10 cellular contexts compared by ENCODE assay signal in genomic region chr10:74871595-74872382, GRCh38. TPM values are rescaled to one million over a fixed set of nuclear protein-coding genes. Genes with fewer than 3 reads are reported as not detected.
A peak's percentile ranks its signal among the peaks of the same experiment; 100 is the strongest.
DNase-seq lines count a peak whose midpoint lies in the region; ATAC-seq and TF ChIP-seq lines count a peak whose summit lies in the region.
"Had no signal": no experiment of that assay in that cellular context is flagged by ENCODE, and none has a peak within 500 bp of the region (broad histone marks: within the 10 kb centered on the region; RNA-seq: fewer than 3 reads in every experiment).

No MANE protein-coding gene starts in this region.

- H4K20me1 ChIP-seq in PC-3 (ENCODE audit: low read length) = peaks cover 36% of the 10 kb centered on the region

- no peaks in the 10 kb centered on the region for H3K9me2 ChIP-seq in PC-3 (replicated peaks; ENCODE audit: low read length)

- DNase-seq in activated CD4-positive, alpha-beta T cell treated with anti-CD3 and anti-CD28 coated beads for 36 hours = peak; percentile 48
- DNase-seq in activated CD4-positive, alpha-beta T cell treated with anti-CD3 and anti-CD28 coated beads, Interleukin-2, amount 50 U/mL, for 1 hour = no peak
- DNase-seq in PC-3 = peak; percentile 51
- peak; percentile 47 for DNase-seq in prostate gland (ENCODE audit: low spot score)
- DNase-seq in NCI-H1092 (lab: John Stamatoyannopoulos, UW) = no peak
- no peak for DNase-seq in Caco-2
- DNase-seq in NCI-H510A treated with DMSO at 0.1 percent for 48 hours (lab: John Stamatoyannopoulos, UW) = no peak
- DNase-seq: thyroid gland had no signal

- no peaks in the 10 kb centered on the region for H3K9me3 ChIP-seq in PC-3 (ENCODE audit: low read length)
- no peaks in the 10 kb centered on the region for H3K9me3 ChIP-seq in prostate gland
- H3K9me3 ChIP-seq in Caco-2 = no peaks in the 10 kb centered on the region
- H3K9me3 ChIP-seq: thyroid gland had no signal

- H3K79me2 ChIP-seq in PC-3 (ENCODE audit: low read length) = peaks cover 86% of the 10 kb centered on the region

- CTCF ChIA-PET in activated CD4-positive, alpha-beta T cell treated with anti-CD3 and anti-CD28 coated beads for 36 hours (lab: Charles Lee) = interaction anchor here (0.6 to 2.1 kb wide), 6 partner anchors 8 to 121 kb away, joined by 3 to 10 read pairs (median 4); no protein-coding TSS in a partner anchor
- CTCF ChIA-PET in PC-3 (lab: Charles Lee) = no interaction called here
- CTCF ChIA-PET in Caco-2 (lab: Charles Lee) = no interaction called here

- H3K27me3 ChIP-seq in PC-3 (ENCODE audit: low read length) (no peaks in the 10 kb centered on the region), prostate gland (replicated peaks; ENCODE audit: insufficient read depth) (no peaks in the 10 kb centered on the region), Caco-2 (replicated peaks; ENCODE audit: control insufficient read depth, insufficient read depth, low read length) (no peaks in the 10 kb centered on the region)
- H3K27me3 ChIP-seq: thyroid gland had no signal

- TF ChIP-seq CTCF in PC-3 (conservative IDR thresholded peaks at IDR 0.05; ENCODE audit: low read depth, low read length) = no peak
- TF ChIP-seq CTCF in prostate gland (IDR thresholded peaks at IDR 0.05) = no peak
- TF ChIP-seq CTCF in Caco-2 (IDR thresholded peaks at IDR 0.05; ENCODE audit: insufficient read depth in 1 of 2, low read depth in 1 of 2, low read length in 1 of 2, severe bottlenecking in 1 of 2, unreplicated experiment in 1 of 2) = no peak

- H2AFZ ChIP-seq in PC-3 (ENCODE audit: low read length) = no peak overlapping the region

- H3K9ac ChIP-seq in PC-3 (ENCODE audit: low read length) = no peak overlapping the region

- peaks cover 63% of the 10 kb centered on the region for H3K4me1 Mint-ChIP-seq in activated CD4-positive, alpha-beta T cell treated with anti-CD3 and anti-CD28 coated beads for 36 hours
- peaks cover 8% of the 10 kb centered on the region for H3K4me1 Mint-ChIP-seq in Caco-2 (ENCODE audit: low read depth, unreplicated experiment)

- BruUV-seq in PC-3 (replicated peaks; lab: Mats Ljungman, UMichigan) (no TSS peak), Caco-2 (replicated peaks; lab: Mats Ljungman, UMichigan) (no TSS peak)

- H3K4me3 Mint-ChIP-seq in activated CD4-positive, alpha-beta T cell treated with anti-CD3 and anti-CD28 coated beads for 36 hours = peak overlapping the region; percentile 64
- H3K4me3 Mint-ChIP-seq in Caco-2 (ENCODE audit: unreplicated experiment) = no peak overlapping the region

- no peaks in the 10 kb centered on the region for H3K27me3 Mint-ChIP-seq in activated CD4-positive, alpha-beta T cell treated with anti-CD3 and anti-CD28 coated beads for 36 hours
- H3K27me3 Mint-ChIP-seq in Caco-2 (ENCODE audit: insufficient read depth, unreplicated experiment) = no peaks in the 10 kb centered on the region

- no peak for TF ChIP-seq POLR2A in prostate gland (IDR thresholded peaks at IDR 0.05)

- H3K4me3 ChIP-seq in PC-3 (ENCODE audit: low read length) = no peak overlapping the region
- H3K4me3 ChIP-seq in prostate gland = no peak overlapping the region
- H3K4me3 ChIP-seq in Caco-2 (ENCODE audit: low read depth, low read length) = no peak overlapping the region
- H3K4me3 ChIP-seq: thyroid gland had no signal

- peak; percentile 93 for ATAC-seq in activated CD4-positive, alpha-beta T cell treated with anti-CD3 and anti-CD28 coated beads for 36 hours
- ATAC-seq in HG02678 (IDR thresholded peaks at IDR 0.05; ENCODE audit: unreplicated experiment) (peak; percentile 90), PC-3 (0 out of 2 replicates have a peak, but pooled peaks have one; percentile 1)

- H3K36me3 ChIP-seq in PC-3 (ENCODE audit: low read depth, low read length) (0 out of 2 replicates have a peak, but pooled peaks cover 2% of the 10 kb centered on the region), prostate gland (no peaks in the 10 kb centered on the region), Caco-2 (ENCODE audit: control insufficient read depth, insufficient read depth, low read length) (no peaks in the 10 kb centered on the region)
- H3K36me3 ChIP-seq: thyroid gland had no signal

- H3K27ac ChIP-seq in PC-3 (ENCODE audit: low read length) (no peak overlapping the region), prostate gland (no peak overlapping the region)
- H3K27ac ChIP-seq: HL-60, thyroid gland had no signal

- no peaks in the 10 kb centered on the region for H3K36me3 Mint-ChIP-seq in activated CD4-positive, alpha-beta T cell treated with anti-CD3 and anti-CD28 coated beads for 36 hours (ENCODE audit: low read depth)
- no peaks in the 10 kb centered on the region for H3K36me3 Mint-ChIP-seq in Caco-2 (ENCODE audit: insufficient read depth, unreplicated experiment)

- 66% methylated on average over 5 of the region's 5 CpGs for WGBS in prostate gland

- H3K4me1 ChIP-seq in PC-3 (ENCODE audit: insufficient read depth, low read length) (peaks cover 32% of the 10 kb centered on the region), prostate gland (replicated peaks) (peaks cover 7% of the 10 kb centered on the region), Caco-2 (peaks cover 5% of the 10 kb centered on the region; the same call in 1 of the 2 replicates)

- intact Hi-C loops in activated CD4-positive, alpha-beta T cell treated with anti-CD3 and anti-CD28 coated beads for 36 hours (cut with DNase I, micrococcal nuclease) = loop anchor here in 1 of 2 experiments (1.0 kb wide), 1 partner anchor 17 kb away; no protein-coding TSS in a partner anchor
- intact Hi-C loops in PC-3 (cut with micrococcal nuclease) (no loop called here), prostate gland (cut with DNase I) (no loop called here), Caco-2 (cut with micrococcal nuclease; ENCODE audit: unreplicated experiment) (no loop called here)

- H3K4me2 ChIP-seq in PC-3 (ENCODE audit: low read length) = no peak overlapping the region

- peaks cover 11% of the 10 kb centered on the region for H3F3A ChIP-seq in PC-3 (ENCODE audit: low read length, unreplicated experiment)

- POLR2A ChIA-PET in activated CD4-positive, alpha-beta T cell treated with anti-CD3 and anti-CD28 coated beads for 36 hours (lab: Charles Lee) = interaction anchor here (0.5 to 1.0 kb wide), 4 partner anchors 14 to 46 kb away, joined by 3 to 6 read pairs (median 3); no protein-coding TSS in a partner anchor
- POLR2A ChIA-PET in PC-3 (lab: Charles Lee; ENCODE audit: unreplicated experiment) = no interaction called here
- POLR2A ChIA-PET in Caco-2 (lab: Charles Lee) = no interaction called here

- H3K9me3 Mint-ChIP-seq in activated CD4-positive, alpha-beta T cell treated with anti-CD3 and anti-CD28 coated beads for 36 hours (ENCODE audit: low read depth) = no peaks in the 10 kb centered on the region
- H3K9me3 Mint-ChIP-seq in Caco-2 (ENCODE audit: unreplicated experiment) = no peaks in the 10 kb centered on the region

- H3K27ac Mint-ChIP-seq in activated CD4-positive, alpha-beta T cell treated with anti-CD3 and anti-CD28 coated beads for 36 hours = peak overlapping the region; percentile 71
- H3K27ac Mint-ChIP-seq in Caco-2 (ENCODE audit: unreplicated experiment) = no peak overlapping the region

RNA-seq across cellular contexts. Expression of gene KAT6B, which starts 45.4 kb away (rescaled TPM):
- 10 to 100 TPM; 20.0 to 20.9 TPM for total RNA-seq in activated CD4-positive, alpha-beta T cell treated with anti-CD3 and anti-CD28 coated beads for 36 hours
- total RNA-seq in PC-3 (2014; rRNA removed) (83.0 and 94.5 TPM in 2 replicates), prostate gland (10 to 100 TPM; 28.0 to 97.8 TPM), Caco-2 (2022) (14.9 and 16.8 TPM in 2 replicates)

Comparison
In these comparisons a context has a peak if more than half of its experiments do, and no peak if none do; other contexts are left out.
1. DNase-seq: peak in activated CD4-positive, alpha-beta T cell treated with anti-CD3 and anti-CD28 coated beads for 36 hours (single experiment), PC-3 (single experiment) and prostate gland (single experiment); none in activated CD4-positive, alpha-beta T cell treated with anti-CD3 and anti-CD28 coated beads, Interleukin-2, amount 50 U/mL, for 1 hour (single experiment), NCI-H1092 (single experiment), Caco-2 (0 of 2) and NCI-H510A treated with DMSO at 0.1 percent for 48 hours (single experiment).
2. ATAC-seq: peak in every context shown above with its lines; median percentile 93 in activated CD4-positive, alpha-beta T cell treated with anti-CD3 and anti-CD28 coated beads for 36 hours; 90 in HG02678; 1 in PC-3.